ENCODE assay signal across 8 cellular contexts in the genomic region with DNA sequence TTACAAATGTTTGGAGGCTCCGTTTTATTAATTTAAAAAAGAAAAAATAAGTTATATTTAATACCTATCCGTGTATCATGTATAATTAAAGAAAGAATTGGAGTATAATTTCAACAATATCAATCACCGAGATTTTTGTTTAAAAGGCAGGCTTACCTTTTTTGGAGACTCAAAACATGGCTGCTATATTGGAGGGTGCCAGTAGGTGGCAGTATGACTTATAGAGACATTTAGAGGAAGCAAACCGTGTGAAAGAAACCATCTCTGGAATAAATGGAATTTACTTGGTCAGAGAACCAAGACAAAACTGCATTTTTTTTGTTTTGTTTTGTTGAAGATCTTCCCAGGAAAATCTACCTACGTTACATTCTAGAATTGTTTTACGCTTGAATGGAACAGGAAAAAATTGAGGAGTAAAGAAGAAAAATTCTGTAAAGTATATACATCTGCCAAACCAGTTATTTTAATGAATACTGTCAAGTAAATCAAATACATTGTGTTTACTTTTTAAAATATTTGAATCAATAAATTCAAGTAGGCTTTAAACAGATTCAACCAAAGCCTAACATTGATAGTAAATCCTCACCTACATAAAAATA.
DNase-seq lines count a peak whose midpoint lies in the region; ATAC-seq and TF ChIP-seq lines count a peak whose summit lies in the region.

No MANE protein-coding gene starts in this region.

- DNase-seq in CD14-positive monocyte (ENCODE audit: low spot score) (no peak), HEK293T (ENCODE audit: extremely low spot score) (peak; percentile 7), T-helper 1 cell (peak in 4 of 5 donors; percentile 22 to 60 (median 36)), astrocyte of the cerebellum (ENCODE audit: low read depth) (no peak), kidney glomerular epithelial cell (lab: John Stamatoyannopoulos, UW) (peak; percentile 6)
- peak; percentile 17 for DNase-seq in stimulated activated CD8-positive, alpha-beta memory T cell treated with anti-CD3 and anti-CD28 coated beads, Interleukin-15, amount 100 ng/mL, for 24 hours (ENCODE audit: low read depth)

- H3K4me1 Mint-ChIP-seq in CD14-positive monocyte, result no peaks in the 10 kb centered on the region

- H3K9me3 Mint-ChIP-seq in CD14-positive monocyte, result no peaks in the 10 kb centered on the region

- no peak overlapping the region for H3K4me3 ChIP-seq in astrocyte of the cerebellum (ENCODE audit: low read depth, low read length)

- H3K36me3 Mint-ChIP-seq in CD14-positive monocyte, result no peaks in the 10 kb centered on the region

- CTCF ChIA-PET in HEK293T (lab: Yijun Ruan, JAX), result interaction anchor here (0.6 kb wide), 1 partner anchor 60 kb away, joined by 3 read pairs; no protein-coding TSS in a partner anchor

- in situ Hi-C loops in astrocyte of the cerebellum (cut with HindIII; ENCODE audit: low sequenced_read_pairs), result no loop called here

- ATAC-seq in HG03354 (IDR thresholded peaks at IDR 0.05; ENCODE audit: poor library complexity, severe bottlenecking, unreplicated experiment) (no peak), GM21723 (IDR thresholded peaks at IDR 0.05; ENCODE audit: unreplicated experiment) (no peak)

- POLR2A ChIA-PET in HEK293T (lab: Yijun Ruan, JAX), result no interaction called here

- H3K27ac Mint-ChIP-seq in CD14-positive monocyte, result no peak overlapping the region

- no peak overlapping the region for H3K4me3 Mint-ChIP-seq in CD14-positive monocyte

- TF ChIP-seq CTCF in CD14-positive monocyte (IDR thresholded peaks at IDR 0.05) (peak; percentile 88), astrocyte of the cerebellum (IDR thresholded peaks at IDR 0.05; ENCODE audit: low read depth, low read length, missing control alignments) (peak; percentile 45)

- no peaks in the 10 kb centered on the region for H3K27me3 Mint-ChIP-seq in CD14-positive monocyte (ENCODE audit: low read depth in 3 of 3)

- intact Hi-C loops in CD14-positive monocyte (cut with micrococcal nuclease), result no loop called here

TF ChIP-seq in HEK293T, 16 proteins besides CTCF, POLR2A, EP300 and RAD21:
- TF ChIP-seq SP1 (IDR thresholded peaks at IDR 0.05) (no peak), ARNT (IDR thresholded peaks at IDR 0.05) (no peak), ELF4 (IDR thresholded peaks at IDR 0.05) (no peak), FOXA1 (IDR thresholded peaks at IDR 0.05) (no peak), FOXM1 (IDR thresholded peaks at IDR 0.05; ENCODE audit: borderline replicate concordance) (no peak), SUZ12 (IDR thresholded peaks at IDR 0.05) (no peak), FOXK2 (IDR thresholded peaks at IDR 0.05) (no peak), L3MBTL2 (conservative IDR thresholded peaks at IDR 0.05) (no peak), NFRKB (IDR thresholded peaks at IDR 0.05) (no peak), TARDBP (IDR thresholded peaks at IDR 0.05) (no peak), ZNF384 (IDR thresholded peaks at IDR 0.05) (no peak), HDGF (IDR thresholded peaks at IDR 0.05; ENCODE audit: borderline replicate concordance) (no peak), LEF1 (IDR thresholded peaks at IDR 0.05; ENCODE audit: borderline replicate concordance) (no peak), CTBP1 (IDR thresholded peaks at IDR 0.05; ENCODE audit: borderline replicate concordance) (no peak), BHLHE40 (IDR thresholded peaks at IDR 0.05; ENCODE audit: borderline replicate concordance) (no peak)
- TF ChIP-seq, protein P1, sequence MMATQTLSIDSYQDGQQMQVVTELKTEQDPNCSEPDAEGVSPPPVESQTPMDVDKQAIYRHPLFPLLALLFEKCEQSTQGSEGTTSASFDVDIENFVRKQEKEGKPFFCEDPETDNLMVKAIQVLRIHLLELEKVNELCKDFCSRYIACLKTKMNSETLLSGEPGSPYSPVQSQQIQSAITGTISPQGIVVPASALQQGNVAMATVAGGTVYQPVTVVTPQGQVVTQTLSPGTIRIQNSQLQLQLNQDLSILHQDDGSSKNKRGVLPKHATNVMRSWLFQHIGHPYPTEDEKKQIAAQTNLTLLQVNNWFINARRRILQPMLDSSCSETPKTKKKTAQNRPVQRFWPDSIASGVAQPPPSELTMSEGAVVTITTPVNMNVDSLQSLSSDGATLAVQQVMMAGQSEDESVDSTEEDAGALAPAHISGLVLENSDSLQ (IDR thresholded peaks at IDR 0.05), result no peak
TF ChIP-seq in HEK293T: peak in this region for 0.

Comparison
In these comparisons a context has a peak if more than half of its experiments do, and no peak if none do; other contexts are left out.
1. DNase-seq: peak in HEK293T (single experiment), T-helper 1 cell (4 of 5), kidney glomerular epithelial cell (single experiment) and stimulated activated CD8-positive, alpha-beta memory T cell treated with anti-CD3 and anti-CD28 coated beads, Interleukin-15, amount 100 ng/mL, for 24 hours (single experiment); none in CD14-positive monocyte (single experiment) and astrocyte of the cerebellum (single experiment).